ENCODE assay signal across 2 cellular contexts in genomic region chr5:1550287-1551076, GRCh38.
TF ChIP-seq lines count a peak whose summit lies in the region.

No MANE protein-coding gene starts in this region.

TF ChIP-seq in HEK293, 187 proteins besides CTCF, POLR2A, EP300 and RAD21:
- TF ChIP-seq ZNF398 (tag by site-specific recombination; IDR thresholded peaks at IDR 0.05) = no peak
- peak; percentile 59 for TF ChIP-seq ZNF623 (tag by site-specific recombination; IDR thresholded peaks at IDR 0.05)

TF ChIP-seq in H1, 55 proteins besides CTCF, POLR2A, EP300 and RAD21:
- no peak for TF ChIP-seq YY1 (IDR thresholded peaks at IDR 0.05; ENCODE audit: low read depth, low read length)
- no peak for TF ChIP-seq CTBP2 (IDR thresholded peaks at IDR 0.05; ENCODE audit: borderline replicate concordance, insufficient read depth, insufficient read length, low read length)
- TF ChIP-seq SIRT6 (IDR thresholded peaks at IDR 0.05; ENCODE audit: low read length) = no peak
- TF ChIP-seq MAX (IDR thresholded peaks at IDR 0.05) = no peak
- TF ChIP-seq KDM1A (IDR thresholded peaks at IDR 0.05; ENCODE audit: borderline replicate concordance, low read length) = peak; percentile 30; the same call in 1 of the 2 replicates
